Comparison of ENCODE assay signal across 12 cellular contexts in the genomic region with DNA sequence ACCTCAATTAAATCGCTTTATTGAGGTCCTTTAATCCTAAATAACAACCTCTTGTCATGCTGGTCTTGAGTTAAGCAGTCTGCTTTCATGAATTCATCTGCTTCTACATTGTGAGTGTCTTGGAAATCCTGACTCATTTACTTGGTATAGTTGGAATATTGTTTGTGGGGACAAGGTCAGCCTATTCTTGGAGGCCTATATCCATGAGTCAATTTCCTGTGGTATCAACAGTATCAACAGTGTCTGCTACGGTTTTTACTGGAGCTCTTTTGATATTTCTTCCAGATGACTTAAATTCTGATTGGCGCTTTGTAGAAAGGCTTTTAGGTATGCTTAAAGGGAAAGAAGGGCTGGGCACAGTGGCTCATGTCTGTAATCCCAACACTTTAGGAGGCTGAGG.
DNase-seq lines count a peak whose midpoint lies in the region; ATAC-seq and TF ChIP-seq lines count a peak whose summit lies in the region.
"Had no signal": no experiment of that assay in that cellular context is flagged by ENCODE, and none has a peak within 500 bp of the region (broad histone marks: within the 10 kb centered on the region; RNA-seq: fewer than 3 reads in every experiment).

No MANE protein-coding gene starts in this region.

- TF ChIP-seq EP300 in suprapubic skin (IDR thresholded peaks at IDR 0.05) = no peak

- H3K4me3 ChIP-seq in CD4-positive, alpha-beta memory T cell (ENCODE audit: low read length in 2 of 2) = no peak overlapping the region
- no peak overlapping the region for H3K4me3 ChIP-seq in suprapubic skin

- TF ChIP-seq CTCF in suprapubic skin (IDR thresholded peaks at IDR 0.05) = no peak

- no peak overlapping the region for H3K27ac ChIP-seq in CD4-positive, alpha-beta memory T cell (ENCODE audit: low read depth, low read length)
- H3K27ac ChIP-seq in suprapubic skin = no peak overlapping the region
- H3K27ac ChIP-seq: neutrophil had no signal

- H3K27me3 Mint-ChIP-seq in CD4-positive, alpha-beta memory T cell = no peaks in the 10 kb centered on the region
- no peaks in the 10 kb centered on the region for H3K27me3 Mint-ChIP-seq in activated naive CD8-positive, alpha-beta T cell treated with anti-CD3 and anti-CD28 coated beads, Interleukin-2, amount 50 U/mL, for 24 hours

- peak overlapping the region in 2 of 8 donors; percentile 31 to 57 for H3K4me3 Mint-ChIP-seq in CD4-positive, alpha-beta memory T cell
- no peak overlapping the region for H3K4me3 Mint-ChIP-seq in activated naive CD8-positive, alpha-beta T cell treated with anti-CD3 and anti-CD28 coated beads, Interleukin-2, amount 50 U/mL, for 24 hours

- H3K4me1 Mint-ChIP-seq in CD4-positive, alpha-beta memory T cell = peaks cover 39 to 65% (median 46%) of the 10 kb centered on the region in 4 donors
- H3K4me1 Mint-ChIP-seq in activated naive CD8-positive, alpha-beta T cell treated with anti-CD3 and anti-CD28 coated beads, Interleukin-2, amount 50 U/mL, for 24 hours = peaks cover 41% of the 10 kb centered on the region

- H3K36me3 ChIP-seq in CD4-positive, alpha-beta memory T cell (ENCODE audit: insufficient read depth, low read length) = no peaks in the 10 kb centered on the region
- H3K36me3 ChIP-seq in suprapubic skin = no peaks in the 10 kb centered on the region
- H3K36me3 ChIP-seq: neutrophil had no signal

- H3K4me1 ChIP-seq in CD4-positive, alpha-beta memory T cell (ENCODE audit: insufficient read depth, low read length) = peaks cover 56% of the 10 kb centered on the region
- H3K4me1 ChIP-seq in suprapubic skin = no peaks in the 10 kb centered on the region

- CTCF ChIA-PET in CD4-positive, alpha-beta memory T cell (lab: Charles Lee; ENCODE audit: partially characterized antibody) = interaction anchor here (1.0 kb wide), 1 partner anchor 156 kb away, joined by 3 read pairs; no protein-coding TSS in a partner anchor

- no peaks in the 10 kb centered on the region for H3K27me3 ChIP-seq in CD4-positive, alpha-beta memory T cell (ENCODE audit: insufficient read depth, low read length)
- no peaks in the 10 kb centered on the region for H3K27me3 ChIP-seq in suprapubic skin
- H3K27me3 ChIP-seq: neutrophil had no signal

- POLR2A ChIA-PET in CD4-positive, alpha-beta memory T cell (lab: Charles Lee; ENCODE audit: partially characterized antibody) = interaction anchor here (1.5 to 2.3 kb wide), 2 partner anchors 72 to 155 kb away, joined by 4 to 7 read pairs; a partner anchor contains a TSS

- intact Hi-C loops in CD4-positive, alpha-beta memory T cell (cut with micrococcal nuclease) = loop anchor here (10.0 kb wide), 1 partner anchor 150 kb away; a partner anchor contains a TSS

- WGBS in suprapubic skin = 46% methylated on average over 3 of the region's 3 CpGs

- ATAC-seq in activated naive CD8-positive, alpha-beta T cell treated with anti-CD3 and anti-CD28 coated beads, Interleukin-2, amount 50 U/mL, for 24 hours = no peak
- ATAC-seq in GM19455 (IDR thresholded peaks at IDR 0.05; ENCODE audit: unreplicated experiment) = no peak

- no peaks in the 10 kb centered on the region for H3K9me3 ChIP-seq in CD4-positive, alpha-beta memory T cell (ENCODE audit: control insufficient read depth in 1 of 2, low read length in 2 of 2)
- H3K9me3 ChIP-seq in suprapubic skin = no peaks in the 10 kb centered on the region
- H3K9me3 ChIP-seq: neutrophil had no signal

- DNase-seq in CD4-positive, alpha-beta memory T cell = no peak
- DNase-seq in HT-29 (ENCODE audit: low spot score) (peak; percentile 52), kidney tubule cell (ENCODE audit: low spot score) (peak; percentile 36), NCI-H2029 (lab: John Stamatoyannopoulos, UW) (no peak), suprapubic skin (ENCODE audit: low spot score in 2 of 2) (no peak)
- DNase-seq in activated naive CD8-positive, alpha-beta T cell treated with anti-CD3 and anti-CD28 coated beads, Interleukin-2, amount 50 U/mL, for 24 hours = no peak
- DNase-seq in activated CD4-positive, alpha-beta T cell treated with anti-CD3 and anti-CD28 coated beads, Interleukin-2, amount 50 U/mL, for 48 hours = no peak
- DNase-seq: activated CD4-positive, alpha-beta T cell treated with anti-CD3 and anti-CD28 coated beads for 4 hours; hypothalamus; NCI-H1048 had no signal

- peaks cover 9 to 14% of the 10 kb centered on the region in 2 donors for H3K36me3 Mint-ChIP-seq in CD4-positive, alpha-beta memory T cell
- H3K36me3 Mint-ChIP-seq in activated naive CD8-positive, alpha-beta T cell treated with anti-CD3 and anti-CD28 coated beads, Interleukin-2, amount 50 U/mL, for 24 hours (ENCODE audit: low read depth) = peaks cover 4% of the 10 kb centered on the region

- TF ChIP-seq POLR2A in suprapubic skin (IDR thresholded peaks at IDR 0.05) = no peak

- peak overlapping the region in 5 of 7 donors; percentile 46 to 90 (median 64) for H3K27ac Mint-ChIP-seq in CD4-positive, alpha-beta memory T cell
- H3K27ac Mint-ChIP-seq in activated naive CD8-positive, alpha-beta T cell treated with anti-CD3 and anti-CD28 coated beads, Interleukin-2, amount 50 U/mL, for 24 hours = peak overlapping the region; percentile 22

- peaks cover 0 to 34% (median 20%) of the 10 kb centered on the region in 8 donors for H3K9me3 Mint-ChIP-seq in CD4-positive, alpha-beta memory T cell
- H3K9me3 Mint-ChIP-seq in activated naive CD8-positive, alpha-beta T cell treated with anti-CD3 and anti-CD28 coated beads, Interleukin-2, amount 50 U/mL, for 24 hours = peaks cover 5% of the 10 kb centered on the region

Comparison
In these comparisons a context has a peak if more than half of its experiments do, and no peak if none do; other contexts are left out.
1. DNase-seq: peak in HT-29 (single experiment) and kidney tubule cell (single experiment); none in CD4-positive, alpha-beta memory T cell (0 of 5), activated naive CD8-positive, alpha-beta T cell treated with anti-CD3 and anti-CD28 coated beads, Interleukin-2, amount 50 U/mL, for 24 hours (single experiment), NCI-H2029 (single experiment), suprapubic skin (0 of 2) and activated CD4-positive, alpha-beta T cell treated with anti-CD3 and anti-CD28 coated beads, Interleukin-2, amount 50 U/mL, for 48 hours (0 of 2).